2 cellular contexts compared by ENCODE assay signal in the genomic region with DNA sequence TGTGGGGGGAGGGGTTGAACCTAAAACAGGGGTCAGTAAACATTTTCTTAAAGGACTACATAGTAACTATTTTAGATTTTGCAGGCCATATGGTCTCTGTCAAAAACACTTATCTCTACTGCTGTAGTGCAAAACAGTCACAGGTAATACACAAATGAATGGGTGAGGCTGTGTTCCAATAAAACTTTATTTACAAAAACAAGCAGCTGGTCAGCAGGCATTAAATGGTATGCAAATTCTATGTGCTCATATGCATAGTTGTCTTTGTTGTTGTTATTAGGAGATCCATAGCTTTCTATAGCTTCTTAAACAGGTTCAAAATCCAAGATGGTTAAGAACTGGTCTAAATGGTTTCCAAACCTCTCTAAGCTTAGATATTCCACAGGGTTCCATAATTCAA.
TF ChIP-seq lines count a peak whose summit lies in the region.

No MANE protein-coding gene starts in this region.

TF ChIP-seq in HEK293, 187 proteins besides CTCF, POLR2A, EP300 and RAD21 (continued from another document):
- TF ChIP-seq, protein P1, sequence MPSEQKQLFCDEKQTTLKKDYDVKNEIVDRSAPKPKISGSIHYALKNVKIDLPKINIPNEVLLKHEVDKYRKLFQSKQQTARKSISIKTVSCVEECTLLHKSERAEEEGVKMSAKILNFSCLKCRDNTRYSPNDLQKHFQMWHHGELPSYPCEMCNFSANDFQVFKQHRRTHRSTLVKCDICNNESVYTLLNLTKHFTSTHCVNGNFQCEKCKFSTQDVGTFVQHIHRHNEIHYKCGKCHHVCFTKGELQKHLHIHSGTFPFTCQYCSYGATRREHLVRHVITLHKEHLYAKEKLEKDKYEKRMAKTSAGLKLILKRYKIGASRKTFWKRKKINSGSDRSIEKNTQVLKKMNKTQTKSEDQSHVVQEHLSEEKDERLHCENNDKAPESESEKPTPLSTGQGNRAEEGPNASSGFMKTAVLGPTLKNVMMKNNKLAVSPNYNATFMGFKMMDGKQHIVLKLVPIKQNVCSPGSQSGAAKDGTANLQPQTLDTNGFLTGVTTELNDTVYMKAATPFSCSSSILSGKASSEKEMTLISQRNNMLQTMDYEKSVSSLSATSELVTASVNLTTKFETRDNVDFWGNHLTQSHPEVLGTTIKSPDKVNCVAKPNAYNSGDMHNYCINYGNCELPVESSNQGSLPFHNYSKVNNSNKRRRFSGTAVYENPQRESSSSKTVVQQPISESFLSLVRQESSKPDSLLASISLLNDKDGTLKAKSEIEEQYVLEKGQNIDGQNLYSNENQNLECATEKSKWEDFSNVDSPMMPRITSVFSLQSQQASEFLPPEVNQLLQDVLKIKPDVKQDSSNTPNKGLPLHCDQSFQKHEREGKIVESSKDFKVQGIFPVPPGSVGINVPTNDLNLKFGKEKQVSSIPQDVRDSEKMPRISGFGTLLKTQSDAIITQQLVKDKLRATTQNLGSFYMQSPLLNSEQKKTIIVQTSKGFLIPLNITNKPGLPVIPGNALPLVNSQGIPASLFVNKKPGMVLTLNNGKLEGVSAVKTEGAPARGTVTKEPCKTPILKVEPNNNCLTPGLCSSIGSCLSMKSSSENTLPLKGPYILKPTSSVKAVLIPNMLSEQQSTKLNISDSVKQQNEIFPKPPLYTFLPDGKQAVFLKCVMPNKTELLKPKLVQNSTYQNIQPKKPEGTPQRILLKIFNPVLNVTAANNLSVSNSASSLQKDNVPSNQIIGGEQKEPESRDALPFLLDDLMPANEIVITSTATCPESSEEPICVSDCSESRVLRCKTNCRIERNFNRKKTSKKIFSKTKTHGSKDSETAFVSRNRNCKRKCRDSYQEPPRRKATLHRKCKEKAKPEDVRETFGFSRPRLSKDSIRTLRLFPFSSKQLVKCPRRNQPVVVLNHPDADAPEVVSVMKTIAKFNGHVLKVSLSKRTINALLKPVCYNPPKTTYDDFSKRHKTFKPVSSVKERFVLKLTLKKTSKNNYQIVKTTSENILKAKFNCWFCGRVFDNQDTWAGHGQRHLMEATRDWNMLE (tag by site-specific recombination; conservative IDR thresholded peaks at IDR 0.05; ENCODE audit: low read depth), result no peak
- no peak for TF ChIP-seq ZNF654 (tag by site-specific recombination; IDR thresholded peaks at IDR 0.05; ENCODE audit: low read depth)
- TF ChIP-seq ZNF776 (tag by site-specific recombination; IDR thresholded peaks at IDR 0.05; ENCODE audit: borderline replicate concordance), result no peak
- TF ChIP-seq SP7 (tag by site-specific recombination; IDR thresholded peaks at IDR 0.05), result no peak
- TF ChIP-seq, protein P2, sequence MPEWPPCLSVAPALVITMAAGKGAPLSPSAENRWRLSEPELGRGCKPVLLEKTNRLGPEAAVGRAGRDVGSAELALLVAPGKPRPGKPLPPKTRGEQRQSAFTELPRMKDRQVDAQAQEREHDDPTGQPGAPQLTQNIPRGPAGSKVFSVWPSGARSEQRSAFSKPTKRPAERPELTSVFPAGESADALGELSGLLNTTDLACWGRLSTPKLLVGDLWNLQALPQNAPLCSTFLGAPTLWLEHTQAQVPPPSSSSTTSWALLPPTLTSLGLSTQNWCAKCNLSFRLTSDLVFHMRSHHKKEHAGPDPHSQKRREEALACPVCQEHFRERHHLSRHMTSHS (tag by site-specific recombination; IDR thresholded peaks at IDR 0.05), result no peak
- TF ChIP-seq ZNF48 (tag by site-specific recombination; IDR thresholded peaks at IDR 0.05), result no peak
- no peak for TF ChIP-seq ZFP41 (tag by site-specific recombination; IDR thresholded peaks at IDR 0.05; ENCODE audit: borderline replicate concordance)
- no peak for TF ChIP-seq GFI1B (tag by site-specific recombination; IDR thresholded peaks at IDR 0.05)
- TF ChIP-seq YY1 (tag by site-specific recombination; IDR thresholded peaks at IDR 0.05), result no peak
- no peak for TF ChIP-seq REPIN1 (tag by site-specific recombination; IDR thresholded peaks at IDR 0.05; ENCODE audit: low read depth)
- TF ChIP-seq ZBTB20 (tag by site-specific recombination; IDR thresholded peaks at IDR 0.05), result no peak
- no peak for TF ChIP-seq KLF7 (tag by site-specific recombination; IDR thresholded peaks at IDR 0.05; ENCODE audit: borderline replicate concordance)
- TF ChIP-seq HOXC10 (CRISPR knock-in tag; IDR thresholded peaks at IDR 0.05), result no peak
TF ChIP-seq in HEK293: peak in this region for 0.

TF ChIP-seq in K562, 482 proteins besides CTCF, POLR2A, EP300 and RAD21 (continued from another document):
- TF ChIP-seq, protein P3, sequence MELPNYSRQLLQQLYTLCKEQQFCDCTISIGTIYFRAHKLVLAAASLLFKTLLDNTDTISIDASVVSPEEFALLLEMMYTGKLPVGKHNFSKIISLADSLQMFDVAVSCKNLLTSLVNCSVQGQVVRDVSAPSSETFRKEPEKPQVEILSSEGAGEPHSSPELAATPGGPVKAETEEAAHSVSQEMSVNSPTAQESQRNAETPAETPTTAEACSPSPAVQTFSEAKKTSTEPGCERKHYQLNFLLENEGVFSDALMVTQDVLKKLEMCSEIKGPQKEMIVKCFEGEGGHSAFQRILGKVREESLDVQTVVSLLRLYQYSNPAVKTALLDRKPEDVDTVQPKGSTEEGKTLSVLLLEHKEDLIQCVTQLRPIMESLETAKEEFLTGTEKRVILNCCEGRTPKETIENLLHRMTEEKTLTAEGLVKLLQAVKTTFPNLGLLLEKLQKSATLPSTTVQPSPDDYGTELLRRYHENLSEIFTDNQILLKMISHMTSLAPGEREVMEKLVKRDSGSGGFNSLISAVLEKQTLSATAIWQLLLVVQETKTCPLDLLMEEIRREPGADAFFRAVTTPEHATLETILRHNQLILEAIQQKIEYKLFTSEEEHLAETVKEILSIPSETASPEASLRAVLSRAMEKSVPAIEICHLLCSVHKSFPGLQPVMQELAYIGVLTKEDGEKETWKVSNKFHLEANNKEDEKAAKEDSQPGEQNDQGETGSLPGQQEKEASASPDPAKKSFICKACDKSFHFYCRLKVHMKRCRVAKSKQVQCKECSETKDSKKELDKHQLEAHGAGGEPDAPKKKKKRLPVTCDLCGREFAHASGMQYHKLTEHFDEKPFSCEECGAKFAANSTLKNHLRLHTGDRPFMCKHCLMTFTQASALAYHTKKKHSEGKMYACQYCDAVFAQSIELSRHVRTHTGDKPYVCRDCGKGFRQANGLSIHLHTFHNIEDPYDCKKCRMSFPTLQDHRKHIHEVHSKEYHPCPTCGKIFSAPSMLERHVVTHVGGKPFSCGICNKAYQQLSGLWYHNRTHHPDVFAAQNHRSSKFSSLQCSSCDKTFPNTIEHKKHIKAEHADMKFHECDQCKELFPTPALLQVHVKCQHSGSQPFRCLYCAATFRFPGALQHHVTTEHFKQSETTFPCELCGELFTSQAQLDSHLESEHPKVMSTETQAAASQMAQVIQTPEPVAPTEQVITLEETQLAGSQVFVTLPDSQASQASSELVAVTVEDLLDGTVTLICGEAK (IDR thresholded peaks at IDR 0.05), result peak; percentile 78
- TF ChIP-seq, protein P3 (CRISPR knock-in tag; IDR thresholded peaks at IDR 0.05), result no peak
